In genomic region chr12:111180830-111181726, GRCh38 we compare ENCODE assay signal across 8 cellular contexts.
DNase-seq lines count a peak whose midpoint lies in the region; ATAC-seq, FAIRE-seq and TF ChIP-seq lines count a peak whose summit lies in the region.

No MANE protein-coding gene starts in this region.

- H2AFZ ChIP-seq in neuronal stem cell (ENCODE audit: low read length): no peak overlapping the region

- no peak for TF ChIP-seq POLR2A in thyroid gland (IDR thresholded peaks at IDR 0.05)
- TF ChIP-seq POLR2A in GM12891 (IDR thresholded peaks at IDR 0.05; ENCODE audit: low read depth, low read length): no peak

- H2BK120ac ChIP-seq in neuronal stem cell (ENCODE audit: low read depth, low read length): no peak overlapping the region

- no peak overlapping the region for H4K8ac ChIP-seq in neuronal stem cell (ENCODE audit: low read depth, low read length)

- no peak overlapping the region for H3K4ac ChIP-seq in neuronal stem cell (ENCODE audit: low read length)

- no peaks in the 10 kb centered on the region for H3K79me1 ChIP-seq in neuronal stem cell (ENCODE audit: low read depth, low read length)

- no peak overlapping the region for H4K91ac ChIP-seq in neuronal stem cell (ENCODE audit: low read depth, low read length, poor library complexity)

- WGBS in right cardiac atrium: 45% methylated on average over 30 of the region's 30 CpGs
- WGBS in thyroid gland, 2 donors: 61 to 73% methylated on average over 30 of the region's 30 CpGs
- WGBS in neuronal stem cell (ENCODE audit: extremely low coverage in 2 of 2, insufficient read length in 2 of 2, insufficient replicate concordance in 1 of 2), 2 donors: no CpG with 5 or more reads among the region's 30 CpGs

- no peaks in the 10 kb centered on the region for H3K9me3 ChIP-seq in right cardiac atrium (ENCODE audit: control insufficient read depth, low read length)
- H3K9me3 ChIP-seq in thyroid gland: no peaks in the 10 kb centered on the region
- no peaks in the 10 kb centered on the region for H3K9me3 ChIP-seq in neuronal stem cell (replicated peaks in 1 of 2; ENCODE audit: control insufficient read depth in 2 of 2, insufficient read depth in 1 of 2, low read depth in 1 of 2, low read length in 2 of 2)

- intact Hi-C loops in right cardiac atrium (cut with DNase I): no loop called here
- intact Hi-C loops in thyroid gland (cut with DNase I): no loop called here

- no peak overlapping the region for H2BK15ac ChIP-seq in neuronal stem cell (ENCODE audit: low read length)

- no peak overlapping the region for H2BK5ac ChIP-seq in neuronal stem cell (ENCODE audit: low read length)

- no peaks in the 10 kb centered on the region for H3K4me1 ChIP-seq in right cardiac atrium (ENCODE audit: control insufficient read depth, insufficient read depth, low read length)
- no peaks in the 10 kb centered on the region for H3K4me1 ChIP-seq in thyroid gland
- H3K4me1 ChIP-seq in neuronal stem cell (ENCODE audit: control insufficient read depth in 2 of 2, insufficient read depth in 1 of 2, low read depth in 1 of 2, low read length in 2 of 2): no peaks in the 10 kb centered on the region

- no peak overlapping the region for H3K9ac ChIP-seq in neuronal stem cell (ENCODE audit: low read depth, low read length, poor library complexity)

- H3K23ac ChIP-seq in neuronal stem cell (ENCODE audit: low read depth, low read length, poor library complexity): no peak overlapping the region

- H3K18ac ChIP-seq in neuronal stem cell (ENCODE audit: low read length): no peak overlapping the region

- DNase-seq in NCI-H1417 (lab: John Stamatoyannopoulos, UW): peak in 2 of 3 experiments; percentile 77 to 92
- no peak for DNase-seq in NCI-H1417 treated with DMSO at 0.1 percent for 48 hours (lab: John Stamatoyannopoulos, UW)
- DNase-seq in RPMI8226: peak; percentile 87
- peak; percentile 77 to 90 (median 88) for DNase-seq in right cardiac atrium
- DNase-seq in thyroid gland: peak; percentile 22 to 27
- no peak for DNase-seq in neuronal stem cell (ENCODE audit: low spot score)
- no peak for DNase-seq in GM12891 (ENCODE audit: insufficient read length, low spot score)

- no peak overlapping the region for H2BK12ac ChIP-seq in neuronal stem cell (ENCODE audit: low read length)

- H3K27ac ChIP-seq in right cardiac atrium (ENCODE audit: low read length) (no peak overlapping the region), thyroid gland (no peak overlapping the region), neuronal stem cell (replicated peaks; ENCODE audit: low read length) (no peak overlapping the region)

- no peak overlapping the region for H2AK5ac ChIP-seq in neuronal stem cell (ENCODE audit: low read depth, low read length)

- no peak for TF ChIP-seq CTCF in thyroid gland (IDR thresholded peaks at IDR 0.05)

- H3K27me3 ChIP-seq in right cardiac atrium (ENCODE audit: control insufficient read depth, insufficient read depth) (no peaks in the 10 kb centered on the region), thyroid gland (no peaks in the 10 kb centered on the region), neuronal stem cell (ENCODE audit: control insufficient read depth in 3 of 3, insufficient read depth in 3 of 3, low read depth in 1 of 3, low read length in 3 of 3) (no peaks in the 10 kb centered on the region)

- no peak for FAIRE-seq in GM12891 (lab: Jason Lieb, UNC)

- H3K4me3 ChIP-seq in right cardiac atrium (ENCODE audit: low read length) (no peak overlapping the region), thyroid gland (replicated peaks in 1 of 3) (no peak overlapping the region), neuronal stem cell (ENCODE audit: low read length in 2 of 2) (no peak overlapping the region)

- no peak for ATAC-seq in right cardiac atrium
- ATAC-seq in GM21723 (IDR thresholded peaks at IDR 0.05; ENCODE audit: unreplicated experiment): no peak

- no peak overlapping the region for H3K4me2 ChIP-seq in neuronal stem cell (ENCODE audit: insufficient read depth, low read length, poor library complexity, severe bottlenecking)

- no peaks in the 10 kb centered on the region for H3K36me3 ChIP-seq in thyroid gland
- no peaks in the 10 kb centered on the region for H3K36me3 ChIP-seq in neuronal stem cell (replicated peaks in 1 of 2; ENCODE audit: control insufficient read depth in 2 of 2, insufficient read depth in 2 of 2, low read length in 2 of 2)

- H3K14ac ChIP-seq in neuronal stem cell (ENCODE audit: low read length): no peak overlapping the region

TF ChIP-seq in GM12891, 5 proteins besides CTCF, POLR2A, EP300 and RAD21:
- TF ChIP-seq POLR2AphosphoS5 (IDR thresholded peaks at IDR 0.05; ENCODE audit: low read depth, low read length) (no peak), SPI1 (IDR thresholded peaks at IDR 0.05; ENCODE audit: low read depth, low read length) (no peak), POU2F2 (IDR thresholded peaks at IDR 0.05; ENCODE audit: low read depth, low read length) (no peak), TAF1 (IDR thresholded peaks at IDR 0.05; ENCODE audit: low read depth, low read length) (no peak), PAX5 (IDR thresholded peaks at IDR 0.05; ENCODE audit: insufficient read depth, low read length, severe bottlenecking) (no peak)

Comparison
In these comparisons a context has a peak if more than half of its experiments do, and no peak if none do; other contexts are left out.
1. DNase-seq: peak in NCI-H1417 (2 of 3), RPMI8226 (single experiment), right cardiac atrium (3 of 3) and thyroid gland (2 of 2); none in NCI-H1417 treated with DMSO at 0.1 percent for 48 hours (single experiment), neuronal stem cell (single experiment) and GM12891 (single experiment).